In the genomic region with DNA sequence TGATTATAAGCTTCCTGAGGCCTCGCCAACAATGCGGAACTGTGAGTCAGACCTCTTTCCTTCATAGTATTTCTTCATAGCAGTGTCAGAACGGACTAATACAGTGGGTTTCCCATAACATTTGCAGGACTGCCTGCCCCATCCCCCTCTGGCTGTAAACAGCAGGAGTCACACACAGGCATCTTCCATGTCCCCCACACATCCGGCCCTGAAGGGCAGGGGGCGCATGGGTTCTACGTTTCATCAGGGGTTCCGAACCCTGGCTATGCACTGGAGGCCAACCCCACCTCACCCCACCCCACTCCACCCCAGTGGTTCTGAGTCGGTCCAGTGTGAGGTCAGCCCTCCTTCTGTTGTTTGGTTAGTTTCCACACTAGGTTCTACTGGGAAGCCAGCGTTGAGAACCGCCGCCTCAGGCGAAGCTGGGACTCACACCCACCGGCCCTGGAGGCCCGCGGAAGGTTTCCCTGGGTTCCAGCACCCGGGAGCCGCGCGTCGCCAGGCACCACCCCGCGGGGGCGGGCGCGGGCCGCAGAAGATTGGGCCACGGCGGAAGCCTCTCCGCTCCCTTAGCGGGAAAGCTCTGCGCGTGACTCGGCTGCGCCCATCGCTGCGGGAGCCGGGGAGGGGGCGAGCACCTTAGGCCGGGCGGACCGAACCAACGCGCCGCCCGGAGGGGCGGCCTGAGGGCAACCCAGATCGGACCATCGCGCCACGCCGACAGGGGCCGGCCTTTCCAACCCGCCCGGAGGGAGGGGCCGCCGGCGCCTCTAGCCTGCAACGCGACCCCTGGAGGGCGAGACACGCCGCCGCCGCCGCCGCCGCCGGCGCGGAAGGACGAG, we compare ENCODE assay signal across 8 cellular contexts. TPM values are rescaled to one million over a fixed set of nuclear protein-coding genes. Genes with fewer than 3 reads are reported as not detected.
A peak's percentile ranks its signal among the peaks of the same experiment; 100 is the strongest.
DNase-seq lines count a peak whose midpoint lies in the region; ATAC-seq and TF ChIP-seq lines count a peak whose summit lies in the region.

TSS of gene RUSC2 (plus strand) at position 799 of the 842 bp plus-strand sequence. CDS start 56,411 bp downstream, outside the sequence.

- peaks cover 0 to 54% (median 32%) of the 10 kb centered on the region in 6 donors for H3K4me1 ChIP-seq in spleen

- peak; percentile 53 for ATAC-seq in GM21529 (IDR thresholded peaks at IDR 0.05; ENCODE audit: unreplicated experiment)
- ATAC-seq in GM21717 (IDR thresholded peaks at IDR 0.05; ENCODE audit: unreplicated experiment) = no peak

- intact Hi-C loops in spleen (cut with DNase I; ENCODE audit: low total_unique reads) = loop anchor here (10.0 kb wide), 1 partner anchor 65 kb away; no protein-coding TSS in a partner anchor

- H3K4me3 ChIP-seq in coronary artery = peak within 1 kb of the TSS; percentile 92
- peak within 1 kb of the TSS; percentile 83 for H3K4me3 ChIP-seq in kidney epithelial cell (ENCODE audit: low read depth, low read length)
- peak within 1 kb of the TSS; percentile 51 to 85 (median 62) for H3K4me3 ChIP-seq in spleen

- WGBS in spleen, 5 donors = 1 to 7% (median 2%) methylated on average over 17 to 71 of the region's 71 CpGs

- H3K27ac ChIP-seq in coronary artery (peak within 1 kb of the TSS; percentile 97 to 99), spleen (peak within 1 kb of the TSS; percentile 63 to 90 (median 88))

- H3K36me3 ChIP-seq in kidney epithelial cell (ENCODE audit: control insufficient read depth, insufficient read depth, low read length) (no peaks in the 10 kb centered on the region), spleen (no peaks in the 10 kb centered on the region)

- H3K27me3 ChIP-seq in kidney epithelial cell (ENCODE audit: control insufficient read depth, insufficient read depth, low read length) (no peaks in the 10 kb centered on the region), spleen (replicated peaks in 1 of 7) (peaks cover 0 to 31% (median 9%) of the 10 kb centered on the region in 7 donors)

- TF ChIP-seq CTCF in coronary artery (IDR thresholded peaks at IDR 0.05) (peak; percentile 23), kidney epithelial cell (IDR thresholded peaks at IDR 0.05; ENCODE audit: insufficient read depth, low read length, poor library complexity, severe bottlenecking) (peak; percentile 42), spleen (IDR thresholded peaks at IDR 0.05 in 8 of 11, conservative IDR thresholded peaks at IDR 0.05 in 3 of 11) (peak in 9 of 11 experiments; percentile 2 to 63 (median 46))

- peak; percentile 86 for DNase-seq in AG20443 (ENCODE audit: low spot score)
- peak; percentile 59 for DNase-seq in NCI-H2171 treated with DMSO at 0.1 percent for 48 hours (lab: John Stamatoyannopoulos, UW)
- DNase-seq in activated CD4-positive, alpha-beta T cell treated with anti-CD3 and anti-CD28 coated beads for 1 hour = peak; percentile 19
- DNase-seq in coronary artery (ENCODE audit: low spot score) = peak; percentile 93
- DNase-seq in kidney epithelial cell (ENCODE audit: low read depth) = peak; percentile 34
- peak; percentile 88 for DNase-seq in spleen

- peaks cover 0 to 7% (median 0%) of the 10 kb centered on the region in 8 donors for H3K9me3 ChIP-seq in spleen

- no peak for TF ChIP-seq POLR2A in spleen (IDR thresholded peaks at IDR 0.05)

RNA-seq across cellular contexts. Expression of gene RUSC2, which starts in this region (rescaled TPM):
- total RNA-seq in kidney epithelial cell = 29.6 and 33.6 TPM in 2 replicates
- 10 to 100 TPM; 11.5 to 41.9 (median 15.0) TPM for total RNA-seq in spleen
- polyA plus RNA-seq in spleen = 10 to 100 TPM in 1 of 3 donors, 1 to 10 TPM in 2; 2.5 to 12.1 (median 5.3) TPM

Comparison
In these comparisons a context has a peak if more than half of its experiments do, and no peak if none do; other contexts are left out.
1. DNase-seq: peak in every context shown above with its lines; median percentile 93 in coronary artery; 88 in spleen; 86 in AG20443; 59 in NCI-H2171 treated with DMSO at 0.1 percent for 48 hours; 34 in kidney epithelial cell; 19 in activated CD4-positive, alpha-beta T cell treated with anti-CD3 and anti-CD28 coated beads for 1 hour.